In the genomic region with DNA sequence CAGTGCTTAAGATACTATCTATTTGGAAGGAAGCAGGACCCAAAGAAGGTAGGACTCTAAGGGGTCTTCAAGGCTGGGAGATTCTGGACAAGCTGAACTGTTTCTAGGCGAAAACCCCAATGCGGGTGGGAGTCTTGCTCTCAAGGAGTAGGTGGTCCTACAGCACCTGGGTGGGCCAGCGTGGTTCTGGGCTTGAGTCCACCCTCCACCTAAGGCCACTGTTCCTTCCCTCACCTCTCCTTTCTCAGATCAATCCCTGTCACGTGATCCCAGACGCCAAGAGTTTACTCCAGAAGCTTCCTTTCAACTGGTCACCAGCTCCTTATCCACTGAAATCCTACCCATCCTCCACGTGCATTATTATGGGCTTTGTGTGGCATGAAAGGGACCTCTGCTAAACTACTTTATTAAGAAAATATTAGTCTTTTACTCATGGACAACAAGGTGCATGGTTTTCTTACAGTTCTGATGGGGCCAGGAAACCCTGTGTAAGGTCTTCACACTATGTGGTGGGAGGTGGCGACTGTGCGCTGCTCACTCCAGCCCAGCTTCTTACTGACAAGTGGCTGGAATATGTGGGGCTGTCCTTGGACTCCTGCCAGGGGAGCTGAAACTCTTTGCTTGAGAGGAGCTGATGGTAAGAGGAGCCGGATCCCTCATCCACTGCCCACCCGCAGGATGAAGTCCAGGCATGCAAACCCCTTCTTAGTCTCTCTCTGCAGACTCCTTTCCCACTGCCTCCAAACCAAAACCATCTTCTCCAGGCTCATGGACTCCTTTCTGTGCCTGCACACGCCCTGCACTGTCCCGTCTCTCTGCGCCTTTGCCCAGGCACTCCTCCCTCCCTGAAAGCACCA, we compare ENCODE assay signal across 8 cellular contexts. TPM values are rescaled to one million over a fixed set of nuclear protein-coding genes. Genes with fewer than 3 reads are reported as not detected.
DNase-seq lines count a peak whose midpoint lies in the region; ATAC-seq and TF ChIP-seq lines count a peak whose summit lies in the region.

No MANE protein-coding gene starts in this region.

- 88 to 92% methylated on average over 9 to 12 of the region's 13 CpGs for WGBS in ectodermal cell, 2 experiments
- 30 to 36% methylated on average over 13 of the region's 13 CpGs for WGBS in tibial nerve, 2 donors

- peak overlapping the region; percentile 96 for H3K27ac Mint-ChIP-seq in activated CD4-positive, alpha-beta T cell treated with anti-CD3 and anti-CD28 coated beads, Interleukin-2, amount 10 ng/mL, durations not matched to agents 24 days and 14 days
- H3K27ac Mint-ChIP-seq in mesothelial cell of epicardium, result peak overlapping the region; percentile 97

- TF ChIP-seq POLR2A in Peyer's patch (IDR thresholded peaks at IDR 0.05), result no peak
- no peak for TF ChIP-seq POLR2A in tibial nerve (IDR thresholded peaks at IDR 0.05)

- H3K4me3 ChIP-seq in Peyer's patch (peak overlapping the region; percentile 82 to 96 (median 90)), ectodermal cell (ENCODE audit: insufficient read depth, low read depth, low read length) (peak overlapping the region; percentile 67), tibial nerve (peak overlapping the region; percentile 66 to 86 (median 70))

- TF ChIP-seq CTCF in Peyer's patch (IDR thresholded peaks at IDR 0.05) (no peak), mesothelial cell of epicardium (IDR thresholded peaks at IDR 0.05; ENCODE audit: unreplicated experiment) (no peak), tibial nerve (IDR thresholded peaks at IDR 0.05) (no peak)

- H3K36me3 ChIP-seq in Peyer's patch, result peaks cover 0 to 32% (median 0%) of the 10 kb centered on the region in 3 donors
- peaks cover 8% of the 10 kb centered on the region for H3K36me3 ChIP-seq in ectodermal cell (ENCODE audit: control insufficient read depth, insufficient read depth, low read length)
- peaks cover 3 to 34% (median 25%) of the 10 kb centered on the region in 3 donors for H3K36me3 ChIP-seq in tibial nerve

- no peaks in the 10 kb centered on the region for H3K9me3 Mint-ChIP-seq in activated CD4-positive, alpha-beta T cell treated with anti-CD3 and anti-CD28 coated beads, Interleukin-2, amount 10 ng/mL, durations not matched to agents 24 days and 14 days
- no peaks in the 10 kb centered on the region for H3K9me3 Mint-ChIP-seq in mesothelial cell of epicardium

- intact Hi-C loops in activated CD4-positive, alpha-beta T cell treated with anti-CD3 and anti-CD28 coated beads, Interleukin-2, amount 10 ng/mL, durations not matched to agents 24 days and 14 days (cut with micrococcal nuclease), result loop anchor here (2.0 to 10.0 kb wide), 5 partner anchors 35 to 829 kb away; a partner anchor contains a TSS

- peaks cover 0 to 23% (median 0%) of the 10 kb centered on the region in 4 donors for H3K4me1 ChIP-seq in Peyer's patch
- peaks cover 8% of the 10 kb centered on the region for H3K4me1 ChIP-seq in ectodermal cell (ENCODE audit: control insufficient read depth, insufficient read depth, low read length)
- peaks cover 0 to 20% (median 9%) of the 10 kb centered on the region in 4 donors for H3K4me1 ChIP-seq in tibial nerve

- ATAC-seq in HG02588 (IDR thresholded peaks at IDR 0.05; ENCODE audit: unreplicated experiment), result no peak

- H3K27me3 ChIP-seq in Peyer's patch, result no peaks in the 10 kb centered on the region
- peaks cover 31% of the 10 kb centered on the region for H3K27me3 ChIP-seq in ectodermal cell (ENCODE audit: control insufficient read depth, insufficient read depth, low read length, poor library complexity, severe bottlenecking)
- H3K27me3 ChIP-seq in tibial nerve, result no peaks in the 10 kb centered on the region

- H3K36me3 Mint-ChIP-seq in activated CD4-positive, alpha-beta T cell treated with anti-CD3 and anti-CD28 coated beads, Interleukin-2, amount 10 ng/mL, durations not matched to agents 24 days and 14 days (ENCODE audit: low read depth), result peaks cover 28% of the 10 kb centered on the region
- peaks cover 20% of the 10 kb centered on the region for H3K36me3 Mint-ChIP-seq in mesothelial cell of epicardium

- peaks cover 19% of the 10 kb centered on the region for H3K4me1 Mint-ChIP-seq in activated CD4-positive, alpha-beta T cell treated with anti-CD3 and anti-CD28 coated beads, Interleukin-2, amount 10 ng/mL, durations not matched to agents 24 days and 14 days
- peaks cover 21% of the 10 kb centered on the region for H3K4me1 Mint-ChIP-seq in mesothelial cell of epicardium

- H3K9me3 ChIP-seq in Peyer's patch (no peaks in the 10 kb centered on the region), ectodermal cell (ENCODE audit: control insufficient read depth, low read length) (no peaks in the 10 kb centered on the region), tibial nerve (no peaks in the 10 kb centered on the region)

- DNase-seq in activated CD4-positive, alpha-beta T cell treated with anti-CD3 and anti-CD28 coated beads, Interleukin-2, amount 10 ng/mL, durations not matched to agents 24 days and 14 days, result peak; percentile 57
- no peak for DNase-seq in activated CD4-positive, alpha-beta T cell treated with anti-CD3 and anti-CD28 coated beads for 4 hours
- peak in 2 of 3 donors; percentile 38 to 75 for DNase-seq in Peyer's patch
- peak; percentile 53 to 81 for DNase-seq in mesothelial cell of epicardium (ENCODE audit: low spot score in 2 of 2, unreplicated experiment in 2 of 2)
- peak; percentile 33 to 62 for DNase-seq in tibial nerve (ENCODE audit: low spot score in 2 of 2)
- no peak for DNase-seq in AML-193 (lab: John Stamatoyannopoulos, UW)

- TF ChIP-seq EP300 in tibial nerve (IDR thresholded peaks at IDR 0.05), result no peak

- peak overlapping the region in 3 of 4 donors; percentile 81 to 95 (median 84) for H3K27ac ChIP-seq in Peyer's patch
- no peak overlapping the region for H3K27ac ChIP-seq in ectodermal cell (ENCODE audit: insufficient read depth, low read depth, low read length, poor library complexity, severe bottlenecking)
- peak overlapping the region in 3 of 4 donors; percentile 84 to 91 (median 89) for H3K27ac ChIP-seq in tibial nerve

- peaks cover 2% of the 10 kb centered on the region for H3K27me3 Mint-ChIP-seq in activated CD4-positive, alpha-beta T cell treated with anti-CD3 and anti-CD28 coated beads, Interleukin-2, amount 10 ng/mL, durations not matched to agents 24 days and 14 days
- H3K27me3 Mint-ChIP-seq in mesothelial cell of epicardium (ENCODE audit: low read depth), result peaks cover 24% of the 10 kb centered on the region

- peak overlapping the region; percentile 97 for H3K4me3 Mint-ChIP-seq in activated CD4-positive, alpha-beta T cell treated with anti-CD3 and anti-CD28 coated beads, Interleukin-2, amount 10 ng/mL, durations not matched to agents 24 days and 14 days
- H3K4me3 Mint-ChIP-seq in mesothelial cell of epicardium, result peak overlapping the region; percentile 96

RNA-seq across cellular contexts. Expression of a gene that starts 1.6 kb away (rescaled TPM):
- total RNA-seq in activated CD4-positive, alpha-beta T cell treated with anti-CD3 and anti-CD28 coated beads, Interleukin-2, amount 10 ng/mL, durations not matched to agents 24 days and 14 days, result 23.3 and 24.8 TPM in 2 replicates
- total RNA-seq in Peyer's patch (10 to 100 TPM; 17.3 to 28.1 (median 23.4) TPM), mesothelial cell of epicardium (25.4 to 27.9 TPM (median 27.3 TPM) in 3 replicates), tibial nerve (10 to 100 TPM; 28.4 to 43.2 (median 32.9) TPM)
- 20.1 TPM for polyA plus RNA-seq in ectodermal cell (2013, experiment 1 of 4)
- 18.8 TPM for polyA plus RNA-seq in ectodermal cell (2013, experiment 2 of 4)
- polyA plus RNA-seq in ectodermal cell (2013, experiment 3 of 4), result 15.5 TPM
- polyA plus RNA-seq in ectodermal cell (2013, experiment 4 of 4), result 18.2 TPM

RNA-seq across cellular contexts. Expression of a gene that starts 35.2 kb away (rescaled TPM):
- 18.2 and 19.2 TPM in 2 replicates for total RNA-seq in activated CD4-positive, alpha-beta T cell treated with anti-CD3 and anti-CD28 coated beads, Interleukin-2, amount 10 ng/mL, durations not matched to agents 24 days and 14 days
- 10 to 100 TPM in 2 of 4 donors, 1 to 10 TPM in 2; 6.5 to 12.4 (median 9.9) TPM for total RNA-seq in Peyer's patch
- polyA plus RNA-seq in ectodermal cell (2013, experiment 1 of 4), result 20.7 TPM
- polyA plus RNA-seq in ectodermal cell (2013, experiment 2 of 4), result 22.2 TPM
- 15.9 TPM for polyA plus RNA-seq in ectodermal cell (2013, experiment 3 of 4)
- polyA plus RNA-seq in ectodermal cell (2013, experiment 4 of 4), result 17.9 TPM
- total RNA-seq in mesothelial cell of epicardium, result 18.5 to 20.0 TPM (median 18.9 TPM) in 3 replicates
- total RNA-seq in tibial nerve, result 10 to 100 TPM in 2 of 4 donors, 1 to 10 TPM in 2; 7.3 to 12.2 (median 9.6) TPM

Comparison
In these comparisons a context has a peak if more than half of its experiments do, and no peak if none do; other contexts are left out.
1. DNase-seq: peak in activated CD4-positive, alpha-beta T cell treated with anti-CD3 and anti-CD28 coated beads, Interleukin-2, amount 10 ng/mL, durations not matched to agents 24 days and 14 days (single experiment), Peyer's patch (2 of 3), mesothelial cell of epicardium (2 of 2) and tibial nerve (2 of 2); none in activated CD4-positive, alpha-beta T cell treated with anti-CD3 and anti-CD28 coated beads for 4 hours (0 of 2) and AML-193 (0 of 2).
2. Peak in every context shown above with its lines, with median percentiles within 50 percentile points of each other: H3K4me3 ChIP-seq.